Comparison of ENCODE assay signal across 1 cellular context in genomic region chr7:55533729-55534080, GRCh38.
A peak's percentile ranks its signal among the peaks of the same experiment; 100 is the strongest.
TF ChIP-seq lines count a peak whose summit lies in the region.

No MANE protein-coding gene starts in this region.

TF ChIP-seq in GM12878, 131 proteins besides CTCF, POLR2A, EP300 and RAD21 (continued from another document):
- TF ChIP-seq ETV6 (conservative IDR thresholded peaks at IDR 0.05 in 1 of 2, IDR thresholded peaks at IDR 0.05 in 1 of 2; ENCODE audit: borderline replicate concordance in 1 of 2, low read depth in 1 of 2) (no peak), RELB (IDR thresholded peaks at IDR 0.05; ENCODE audit: low read depth) (no peak), BMI1 (IDR thresholded peaks at IDR 0.05; ENCODE audit: borderline replicate concordance) (no peak), IKZF2 (IDR thresholded peaks at IDR 0.05) (no peak), ZSCAN29 (IDR thresholded peaks at IDR 0.05) (no peak), ZZZ3 (IDR thresholded peaks at IDR 0.05; ENCODE audit: control insufficient read depth, insufficient read length, low read depth) (no peak), ZNF622 (IDR thresholded peaks at IDR 0.05) (no peak), TCF12 (IDR thresholded peaks at IDR 0.05; ENCODE audit: low read depth, low read length) (no peak), KAT2A (conservative IDR thresholded peaks at IDR 0.05; ENCODE audit: control insufficient read depth, low read depth, low read length) (no peak), SRF (IDR thresholded peaks at IDR 0.05; ENCODE audit: low read depth in 2 of 2, low read length in 2 of 2) (no peak), SP1 (IDR thresholded peaks at IDR 0.05; ENCODE audit: low read depth, low read length) (no peak), SUPT20H (IDR thresholded peaks at IDR 0.05; ENCODE audit: borderline replicate concordance, control insufficient read depth, low read depth, low read length) (no peak), ZNF274 (IDR thresholded peaks at IDR 0.05; ENCODE audit: insufficient read depth, insufficient read length) (no peak), MYB (IDR thresholded peaks at IDR 0.05; ENCODE audit: borderline replicate concordance, low read depth, low read length) (no peak), SMAD5 (IDR thresholded peaks at IDR 0.05; ENCODE audit: low read depth) (no peak), HDGF (IDR thresholded peaks at IDR 0.05) (0 out of 2 replicates have a peak, but pooled peaks have one; percentile 25), MYC (IDR thresholded peaks at IDR 0.05; ENCODE audit: insufficient read depth, insufficient read length, insufficient replicate concordance, low read length, severe bottlenecking) (no peak), POLR2AphosphoS2 (IDR thresholded peaks at IDR 0.05; ENCODE audit: low read depth, low read length) (0 out of 2 replicates have a peak, but pooled peaks have one; percentile 6)
